Comparison of ENCODE assay signal across 8 cellular contexts in genomic region chr16:83967838-83968482, GRCh38. TPM values are rescaled to one million over a fixed set of nuclear protein-coding genes. Genes with fewer than 3 reads are reported as not detected.
A peak's percentile ranks its signal among the peaks of the same experiment; 100 is the strongest.
DNase-seq lines count a peak whose midpoint lies in the region; ATAC-seq and TF ChIP-seq lines count a peak whose summit lies in the region.

TSS of gene NECAB2 (plus strand) at chr16:83968244. CDS start at chr16:83968649, 405 bp downstream.

- no peak within 1 kb of the TSS for H3K27ac Mint-ChIP-seq in T-helper 2 cell treated with Interferon-gamma antibody and Interleukin-4, amounts not matched to agents 5 μg/mL and 100 μg/mL, for 36 hours
- peak within 1 kb of the TSS in 1 of 9 donors; percentile 59 for H3K27ac Mint-ChIP-seq in naive thymus-derived CD4-positive, alpha-beta T cell

- H3K27me3 ChIP-seq in esophagus squamous epithelium: peaks cover 0 to 31% (median 4%) of the 10 kb centered on the region in 4 donors
- H3K27me3 ChIP-seq in naive thymus-derived CD4-positive, alpha-beta T cell (ENCODE audit: control insufficient read depth in 2 of 2, insufficient read depth in 2 of 2, low read length in 2 of 2): no peaks in the 10 kb centered on the region

- intact Hi-C loops in esophagus squamous epithelium (cut with DNase I): loop anchor here (5.0 kb wide), 1 partner anchor 89 kb away; no protein-coding TSS in a partner anchor
- intact Hi-C loops in naive thymus-derived CD4-positive, alpha-beta T cell (cut with micrococcal nuclease): no loop called here

- peaks cover 0 to 13% (median 0%) of the 10 kb centered on the region in 3 donors for H3K4me1 ChIP-seq in esophagus squamous epithelium
- H3K4me1 ChIP-seq in naive thymus-derived CD4-positive, alpha-beta T cell (ENCODE audit: control insufficient read depth in 2 of 2, insufficient read depth in 2 of 2, low read length in 2 of 2): no peaks in the 10 kb centered on the region

- H3K4me3 ChIP-seq in esophagus squamous epithelium: peak within 1 kb of the TSS in 2 of 4 donors; percentile 43 to 64
- no peak within 1 kb of the TSS for H3K4me3 ChIP-seq in naive thymus-derived CD4-positive, alpha-beta T cell (ENCODE audit: low read length)

- CTCF ChIA-PET in naive thymus-derived CD4-positive, alpha-beta T cell (lab: Charles Lee): no interaction called here

- peak within 1 kb of the TSS; percentile 57 for H3K4me3 Mint-ChIP-seq in T-helper 2 cell treated with Interferon-gamma antibody and Interleukin-4, amounts not matched to agents 5 μg/mL and 100 μg/mL, for 36 hours
- H3K4me3 Mint-ChIP-seq in naive thymus-derived CD4-positive, alpha-beta T cell: peak within 1 kb of the TSS; percentile 22 to 79 (median 68)

- no peak for TF ChIP-seq POLR2A in esophagus squamous epithelium (IDR thresholded peaks at IDR 0.05)

- in situ Hi-C loops in GM13976 (cut with MboI; ENCODE audit: low sequenced_read_pairs, unreplicated experiment): loop anchor here (25.0 kb wide), 2 partner anchors 94 to 519 kb away; no protein-coding TSS in a partner anchor

- H3K27me3 Mint-ChIP-seq in T-helper 2 cell treated with Interferon-gamma antibody and Interleukin-4, amounts not matched to agents 5 μg/mL and 100 μg/mL, for 36 hours (ENCODE audit: low read depth): peaks cover 18% of the 10 kb centered on the region
- peaks cover 11 to 24% (median 16%) of the 10 kb centered on the region in 5 donors for H3K27me3 Mint-ChIP-seq in naive thymus-derived CD4-positive, alpha-beta T cell

- peak; percentile 76 for TF ChIP-seq CTCF in GM13976 (IDR thresholded peaks at IDR 0.05; ENCODE audit: borderline replicate concordance, control extremely low read depth, extremely low read depth, insufficient read depth, missing control alignments)
- peak in 4 of 6 experiments; percentile 31 to 58 (median 40) for TF ChIP-seq CTCF in esophagus squamous epithelium (IDR thresholded peaks at IDR 0.05)

- DNase-seq in Ammon's horn (ENCODE audit: low spot score): peak; percentile 46
- peak; percentile 91 for DNase-seq in GM13976 (ENCODE audit: low spot score)
- DNase-seq in T-helper 2 cell treated with Interferon-gamma antibody and Interleukin-4, amounts not matched to agents 5 μg/mL and 100 μg/mL, for 36 hours (ENCODE audit: low spot score): no peak
- DNase-seq in esophagus squamous epithelium (lab: John Stamatoyannopoulos, UW): no peak
- DNase-seq in naive thymus-derived CD4-positive, alpha-beta T cell: peak in 1 of 9 donors; percentile 45
- no peak for DNase-seq in superior temporal gyrus (ENCODE audit: extremely low spot score)

- H3K9me3 ChIP-seq in esophagus squamous epithelium: no peaks in the 10 kb centered on the region
- no peaks in the 10 kb centered on the region for H3K9me3 ChIP-seq in naive thymus-derived CD4-positive, alpha-beta T cell (ENCODE audit: control insufficient read depth in 2 of 3, low read length in 3 of 3)

- POLR2A ChIA-PET in naive thymus-derived CD4-positive, alpha-beta T cell (lab: Charles Lee): no interaction called here

- 20 to 22% methylated on average over 19 to 21 of the region's 56 CpGs for WGBS in esophagus squamous epithelium, 2 donors

- peaks cover 3% of the 10 kb centered on the region for H3K4me1 Mint-ChIP-seq in T-helper 2 cell treated with Interferon-gamma antibody and Interleukin-4, amounts not matched to agents 5 μg/mL and 100 μg/mL, for 36 hours (ENCODE audit: low read depth)
- peaks cover 0 to 6% (median 4%) of the 10 kb centered on the region in 7 donors for H3K4me1 Mint-ChIP-seq in naive thymus-derived CD4-positive, alpha-beta T cell

- H3K27ac ChIP-seq in esophagus squamous epithelium: no peak within 1 kb of the TSS
- no peak within 1 kb of the TSS for H3K27ac ChIP-seq in naive thymus-derived CD4-positive, alpha-beta T cell (ENCODE audit: low read depth, low read length)

- ATAC-seq in naive thymus-derived CD4-positive, alpha-beta T cell: peak; percentile 50
- ATAC-seq in HG03457 (IDR thresholded peaks at IDR 0.05; ENCODE audit: unreplicated experiment): no peak
- no peak for ATAC-seq in GM18907 (IDR thresholded peaks at IDR 0.05; ENCODE audit: unreplicated experiment)

- H3K36me3 Mint-ChIP-seq in T-helper 2 cell treated with Interferon-gamma antibody and Interleukin-4, amounts not matched to agents 5 μg/mL and 100 μg/mL, for 36 hours (ENCODE audit: low read depth): no peaks in the 10 kb centered on the region
- no peaks in the 10 kb centered on the region for H3K36me3 Mint-ChIP-seq in naive thymus-derived CD4-positive, alpha-beta T cell

- H3K36me3 ChIP-seq in esophagus squamous epithelium: peaks cover 2 to 36% (median 11%) of the 10 kb centered on the region in 3 donors
- no peaks in the 10 kb centered on the region for H3K36me3 ChIP-seq in naive thymus-derived CD4-positive, alpha-beta T cell (ENCODE audit: control insufficient read depth in 2 of 3, insufficient read depth in 3 of 3, low read length in 3 of 3)

- H3K9me3 Mint-ChIP-seq in T-helper 2 cell treated with Interferon-gamma antibody and Interleukin-4, amounts not matched to agents 5 μg/mL and 100 μg/mL, for 36 hours: no peaks in the 10 kb centered on the region
- H3K9me3 Mint-ChIP-seq in naive thymus-derived CD4-positive, alpha-beta T cell: peaks cover 0 to 3% (median 0%) of the 10 kb centered on the region in 11 donors

RNA-seq across cellular contexts. Expression of gene NECAB2, which starts in this region (rescaled TPM):
- not detected for total RNA-seq in esophagus squamous epithelium
- total RNA-seq in naive thymus-derived CD4-positive, alpha-beta T cell: not detected
- polyA plus RNA-seq in naive thymus-derived CD4-positive, alpha-beta T cell: not detected

Comparison
In these comparisons a context has a peak if more than half of its experiments do, and no peak if none do; other contexts are left out.
1. Peak in ATAC-seq in naive thymus-derived CD4-positive, alpha-beta T cell; RNA of the gene not detected or under 1 TPM.
2. DNase-seq: peak in Ammon's horn (single experiment) and GM13976 (single experiment); none in T-helper 2 cell treated with Interferon-gamma antibody and Interleukin-4, amounts not matched to agents 5 μg/mL and 100 μg/mL, for 36 hours (single experiment), esophagus squamous epithelium (single experiment) and superior temporal gyrus (single experiment).